Comparison of ENCODE assay signal across 1 cellular context in the genomic region with DNA sequence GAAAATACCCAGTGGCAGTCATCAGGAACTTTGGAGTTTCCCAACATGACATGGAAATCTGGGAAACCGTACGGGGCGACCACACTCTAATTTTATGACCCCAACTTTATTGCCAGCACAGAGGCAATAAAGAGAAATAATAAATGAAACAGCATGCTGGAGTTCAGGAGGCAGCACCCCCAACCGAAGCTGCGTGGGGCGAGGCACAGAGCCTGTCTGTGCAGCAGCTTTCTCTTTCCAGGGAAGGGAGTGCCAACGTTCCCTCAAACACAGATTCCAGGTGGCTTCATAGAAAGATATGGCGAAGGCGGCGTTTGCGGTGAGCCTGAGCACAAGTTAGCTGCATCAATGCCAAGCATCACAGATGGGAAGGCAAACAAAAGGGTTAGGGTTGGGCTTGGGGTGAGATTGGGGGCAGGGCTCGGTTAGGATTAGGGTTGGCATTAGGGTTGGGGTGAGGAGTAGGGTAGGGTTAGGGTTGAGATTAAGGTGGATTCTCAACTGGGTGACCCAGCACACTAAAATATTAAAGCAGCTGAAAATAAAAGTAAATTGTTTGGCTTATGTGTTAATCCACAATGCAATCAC.
TF ChIP-seq lines count a peak whose summit lies in the region.

No MANE protein-coding gene starts in this region.

TF ChIP-seq in SK-N-SH, 30 proteins besides CTCF, POLR2A, EP300 and RAD21 (continued from another document):
- TF ChIP-seq, protein P1, sequence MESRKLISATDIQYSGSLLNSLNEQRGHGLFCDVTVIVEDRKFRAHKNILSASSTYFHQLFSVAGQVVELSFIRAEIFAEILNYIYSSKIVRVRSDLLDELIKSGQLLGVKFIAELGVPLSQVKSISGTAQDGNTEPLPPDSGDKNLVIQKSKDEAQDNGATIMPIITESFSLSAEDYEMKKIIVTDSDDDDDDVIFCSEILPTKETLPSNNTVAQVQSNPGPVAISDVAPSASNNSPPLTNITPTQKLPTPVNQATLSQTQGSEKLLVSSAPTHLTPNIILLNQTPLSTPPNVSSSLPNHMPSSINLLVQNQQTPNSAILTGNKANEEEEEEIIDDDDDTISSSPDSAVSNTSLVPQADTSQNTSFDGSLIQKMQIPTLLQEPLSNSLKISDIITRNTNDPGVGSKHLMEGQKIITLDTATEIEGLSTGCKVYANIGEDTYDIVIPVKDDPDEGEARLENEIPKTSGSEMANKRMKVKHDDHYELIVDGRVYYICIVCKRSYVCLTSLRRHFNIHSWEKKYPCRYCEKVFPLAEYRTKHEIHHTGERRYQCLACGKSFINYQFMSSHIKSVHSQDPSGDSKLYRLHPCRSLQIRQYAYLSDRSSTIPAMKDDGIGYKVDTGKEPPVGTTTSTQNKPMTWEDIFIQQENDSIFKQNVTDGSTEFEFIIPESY (IDR thresholded peaks at IDR 0.05; ENCODE audit: borderline replicate concordance, low read depth), result no peak
- TF ChIP-seq, protein P2, sequence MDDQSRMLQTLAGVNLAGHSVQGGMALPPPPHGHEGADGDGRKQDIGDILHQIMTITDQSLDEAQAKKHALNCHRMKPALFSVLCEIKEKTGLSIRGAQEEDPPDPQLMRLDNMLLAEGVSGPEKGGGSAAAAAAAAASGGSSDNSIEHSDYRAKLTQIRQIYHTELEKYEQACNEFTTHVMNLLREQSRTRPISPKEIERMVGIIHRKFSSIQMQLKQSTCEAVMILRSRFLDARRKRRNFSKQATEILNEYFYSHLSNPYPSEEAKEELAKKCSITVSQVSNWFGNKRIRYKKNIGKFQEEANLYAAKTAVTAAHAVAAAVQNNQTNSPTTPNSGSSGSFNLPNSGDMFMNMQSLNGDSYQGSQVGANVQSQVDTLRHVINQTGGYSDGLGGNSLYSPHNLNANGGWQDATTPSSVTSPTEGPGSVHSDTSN (IDR thresholded peaks at IDR 0.05), result no peak
- no peak for TF ChIP-seq RFX5 (IDR thresholded peaks at IDR 0.05; ENCODE audit: low read length)
- TF ChIP-seq SIN3A (IDR thresholded peaks at IDR 0.05; ENCODE audit: borderline replicate concordance, low read depth, low read length), result no peak
- TF ChIP-seq, protein P3, sequence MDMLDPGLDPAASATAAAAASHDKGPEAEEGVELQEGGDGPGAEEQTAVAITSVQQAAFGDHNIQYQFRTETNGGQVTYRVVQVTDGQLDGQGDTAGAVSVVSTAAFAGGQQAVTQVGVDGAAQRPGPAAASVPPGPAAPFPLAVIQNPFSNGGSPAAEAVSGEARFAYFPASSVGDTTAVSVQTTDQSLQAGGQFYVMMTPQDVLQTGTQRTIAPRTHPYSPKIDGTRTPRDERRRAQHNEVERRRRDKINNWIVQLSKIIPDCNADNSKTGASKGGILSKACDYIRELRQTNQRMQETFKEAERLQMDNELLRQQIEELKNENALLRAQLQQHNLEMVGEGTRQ (IDR thresholded peaks at IDR 0.05; ENCODE audit: borderline replicate concordance, low read depth, low read length), result no peak
TF ChIP-seq in SK-N-SH: peak in this region for 0.
